Comparison of ENCODE assay signal across 33 cellular contexts in the genomic region with DNA sequence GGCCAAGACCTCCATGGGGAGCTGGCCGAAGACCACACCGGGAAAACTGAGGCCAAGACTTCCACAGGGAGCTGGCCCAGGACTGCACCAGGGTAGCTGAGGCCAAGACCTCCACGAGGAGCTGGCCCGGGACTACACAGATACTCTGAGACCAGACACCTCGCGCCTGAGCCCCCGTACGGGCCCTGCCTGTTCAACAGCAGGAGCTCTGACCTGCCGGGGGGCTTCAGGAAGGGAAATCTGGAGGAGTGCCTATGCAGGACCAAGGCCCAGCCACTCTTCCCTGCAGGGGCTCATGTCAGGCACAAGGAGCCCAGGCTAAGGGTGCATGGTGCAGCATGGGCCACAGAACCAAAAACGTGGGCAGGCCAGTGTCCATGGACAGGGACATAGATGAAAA.
"Had no signal": no experiment of that assay in that cellular context is flagged by ENCODE, and none has a peak within 500 bp of the region (broad histone marks: within the 10 kb centered on the region; RNA-seq: fewer than 3 reads in every experiment).

No MANE protein-coding gene starts in this region.

- FAIRE-seq: RCC 7860 had no signal

- H3K4me1 ChIP-seq: SJSA1 had no signal

- H3K27me3 ChIP-seq: SJSA1 had no signal

- H3K9ac ChIP-seq: KMS-11, SK-N-SH had no signal

- H3K36me3 ChIP-seq: SJSA1 had no signal

- H2AFZ ChIP-seq: PC-9 had no signal

- ATAC-seq: Panc1 had no signal

- H3K4me3 ChIP-seq: PC-9, SJSA1 had no signal

- H3K4me2 ChIP-seq: KMS-11, PC-9, SK-N-SH had no signal

- H3K27ac ChIP-seq: KMS-11, PC-9, RWPE1, SJSA1 had no signal

- DNase-seq: Karpas-422, MM.1S, NCI-H1048, NCI-H1092 treated with DMSO at 0.1 percent for 48 hours, NCI-H1105 treated with DMSO at 0.1 percent for 48 hours, NCI-H1417, NCI-H1436, NCI-H146, NCI-H1694, NCI-H187, NCI-H1930, NCI-H2029 treated with DMSO at 0.1 percent for 48 hours, NCI-H2081 treated with DMSO at 0.1 percent for 48 hours, NCI-H2107, NCI-H2171, NCI-H226, NCI-H446 treated with DMSO at 0.1 percent for 48 hours, NCI-H510A, NCI-H524, NCI-H526, NCI-H69, NCI-H748 treated with DMSO at 0.1 percent for 48 hours, NCI-H82, PC-9, Right ventricle myocardium superior, SHP77 treated with DMSO at 0.1 percent for 48 hours, SK-N-SH, SW 1271 had no signal

- H3K9me3 ChIP-seq: SJSA1 had no signal
